28 cellular contexts compared by ENCODE assay signal in genomic region chr21:32549861-32550260, GRCh38. TPM values are rescaled to one million over a fixed set of nuclear protein-coding genes. Genes with fewer than 3 reads are reported as not detected.
DNase-seq lines count a peak whose midpoint lies in the region; ATAC-seq, FAIRE-seq and TF ChIP-seq lines count a peak whose summit lies in the region.
"Had no signal": no experiment of that assay in that cellular context is flagged by ENCODE, and none has a peak within 500 bp of the region (broad histone marks: within the 10 kb centered on the region; RNA-seq: fewer than 3 reads in every experiment).

No MANE protein-coding gene starts in this region.

- H3K4me1 ChIP-seq in MM.1S (ENCODE audit: low read length) (no peaks in the 10 kb centered on the region), K562 (replicated peaks in 1 of 2; ENCODE audit: control insufficient read depth in 2 of 2, insufficient read depth in 2 of 2, low read length in 2 of 2) (peaks cover 12 to 44% of the 10 kb centered on the region in 2 experiments)
- H3K4me1 ChIP-seq: A549; BLaER1 treated with 17β-estradiol and CSF1 and Interleukin-3, amounts not matched to agents 10 nM and 100 nM; Caco-2 had no signal

- no peak overlapping the region for H3K4me2 ChIP-seq in MM.1S (ENCODE audit: low read depth, low read length)
- no peak overlapping the region; the same call in 1 of the 2 replicates for H3K4me2 ChIP-seq in K562 (ENCODE audit: insufficient read depth, low read length)
- H3K4me2 ChIP-seq: A549; BLaER1 treated with 17β-estradiol and CSF1 and Interleukin-3, amounts not matched to agents 10 nM and 100 nM had no signal

- TF ChIP-seq CTCF in MM.1S (IDR thresholded peaks at IDR 0.05; ENCODE audit: low read length) (no peak), K562 (IDR thresholded peaks at IDR 0.05 in 2 of 3, conservative IDR thresholded peaks at IDR 0.05 in 1 of 3; ENCODE audit: insufficient read depth in 2 of 3, low read depth in 1 of 3, low read length in 3 of 3) (no peak), osteocyte (IDR thresholded peaks at IDR 0.05) (no peak), omental fat pad (IDR thresholded peaks at IDR 0.05) (no peak)

- no peak for FAIRE-seq in K562 (lab: Jason Lieb, UNC)
- FAIRE-seq: A549, D721Med, GM12878, GM12892, GM18507, GM19239 had no signal

- H3K9me2 ChIP-seq in MM.1S (replicated peaks; ENCODE audit: insufficient read depth, low read length), result no peaks in the 10 kb centered on the region

- no peaks in the 10 kb centered on the region for H3K9me3 Mint-ChIP-seq in osteocyte (ENCODE audit: unreplicated experiment)
- H3K9me3 Mint-ChIP-seq in naive thymus-derived CD8-positive, alpha-beta T cell, result peaks cover 0 to 3% (median 0%) of the 10 kb centered on the region in 9 donors
- H3K9me3 Mint-ChIP-seq: CD4-positive, alpha-beta T cell; CD8-positive, alpha-beta T cell had no signal

- H3K27me3 ChIP-seq in MM.1S (replicated peaks; ENCODE audit: insufficient read depth, low read length), result no peaks in the 10 kb centered on the region
- H3K27me3 ChIP-seq in K562 (ENCODE audit: control insufficient read depth in 2 of 2, insufficient read depth in 2 of 2, low read length in 2 of 2), result no peaks in the 10 kb centered on the region
- H3K27me3 ChIP-seq: BLaER1 treated with 17β-estradiol and CSF1 and Interleukin-3, amounts not matched to agents 10 nM and 100 nM had no signal

- H3K4me3 Mint-ChIP-seq in osteocyte (ENCODE audit: unreplicated experiment), result no peak overlapping the region
- H3K4me3 Mint-ChIP-seq in naive thymus-derived CD8-positive, alpha-beta T cell, result no peak overlapping the region
- H3K4me3 Mint-ChIP-seq: B cell; CD4-positive, alpha-beta T cell; CD8-positive, alpha-beta T cell had no signal

- H3K4me3 ChIP-seq in MM.1S (ENCODE audit: low read length) (no peak overlapping the region), K562 (no peak overlapping the region)
- H3K4me3 ChIP-seq: A549; BLaER1 treated with 17β-estradiol and CSF1 and Interleukin-3, amounts not matched to agents 10 nM and 100 nM; GM12878 had no signal

- intact Hi-C loops in K562 (cut with micrococcal nuclease), result no loop called here

- TF ChIP-seq POLR2A in K562 (conservative IDR thresholded peaks at IDR 0.05), result no peak

- TF ChIP-seq RAD21 in K562 (CRISPR knock-in tag; conservative IDR thresholded peaks at IDR 0.05 in 1 of 2, IDR thresholded peaks at IDR 0.05 in 1 of 2), result no peak

- no peaks in the 10 kb centered on the region for H4K20me1 ChIP-seq in MM.1S (ENCODE audit: insufficient read depth, low read length)
- H4K20me1 ChIP-seq in K562 (replicated peaks; ENCODE audit: control insufficient read depth, insufficient read depth, low read length), result no peaks in the 10 kb centered on the region
- H4K20me1 ChIP-seq: BLaER1 treated with 17β-estradiol and CSF1 and Interleukin-3, amounts not matched to agents 10 nM and 100 nM had no signal

- no TSS peak for BruUV-seq in K562 (replicated peaks; lab: Mats Ljungman, UMichigan)

- H3K9me3 ChIP-seq in MM.1S (replicated peaks; ENCODE audit: insufficient read depth, low read length) (no peaks in the 10 kb centered on the region), K562 (replicated peaks; ENCODE audit: control insufficient read depth, insufficient read depth, low read depth, low read length) (no peaks in the 10 kb centered on the region)
- H3K9me3 ChIP-seq: A549; BLaER1 treated with 17β-estradiol and CSF1 and Interleukin-3, amounts not matched to agents 10 nM and 100 nM; Caco-2 had no signal

- H3K79me2 ChIP-seq in MM.1S (ENCODE audit: low read length), result no peaks in the 10 kb centered on the region
- no peaks in the 10 kb centered on the region for H3K79me2 ChIP-seq in K562 (ENCODE audit: control insufficient read depth, insufficient read depth, low read length)

- no peak overlapping the region for H3K27ac Mint-ChIP-seq in osteocyte (ENCODE audit: unreplicated experiment)
- H3K27ac Mint-ChIP-seq in naive thymus-derived CD8-positive, alpha-beta T cell, result no peak overlapping the region
- H3K27ac Mint-ChIP-seq: B cell; CD4-positive, alpha-beta T cell; CD8-positive, alpha-beta T cell had no signal

- DNase-seq in MM.1S (peak; percentile 1), K562 (ENCODE audit: extremely low read depth in 1 of 4, low spot score in 3 of 4) (no peak), left kidney (ENCODE audit: low read depth, low spot score) (peak; percentile 50), osteocyte (ENCODE audit: extremely low spot score, unreplicated experiment) (peak; percentile 73), omental fat pad (ENCODE audit: low spot score) (no peak), SW480 (ENCODE audit: low spot score) (no peak)
- no peak for DNase-seq in naive thymus-derived CD8-positive, alpha-beta T cell
- no peak for DNase-seq in activated effector memory CD4-positive, alpha-beta T cell treated with Interleukin-2 at 50 U/mL for 16 hours
- DNase-seq: AML-193; Caco-2; Calu3; CD4-positive, alpha-beta T cell; CD8-positive, alpha-beta T cell; DND-41; EL had no signal

- no peaks in the 10 kb centered on the region for H3K4me1 Mint-ChIP-seq in osteocyte (ENCODE audit: unreplicated experiment)
- peaks cover 0 to 20% (median 8%) of the 10 kb centered on the region in 4 donors for H3K4me1 Mint-ChIP-seq in naive thymus-derived CD8-positive, alpha-beta T cell
- H3K4me1 Mint-ChIP-seq: B cell had no signal

- H3K9me1 ChIP-seq in K562 (ENCODE audit: control insufficient read depth, insufficient read depth, low read length), result no peaks in the 10 kb centered on the region

- H3F3A ChIP-seq in MM.1S (ENCODE audit: insufficient read depth, low read length), result no peaks in the 10 kb centered on the region

- H2AFZ ChIP-seq in MM.1S (ENCODE audit: low read length) (no peak overlapping the region), K562 (ENCODE audit: low read depth, low read length) (peak overlapping the region; percentile 91)

- H3K27ac ChIP-seq in MM.1S (ENCODE audit: low read length) (no peak overlapping the region), K562 (ENCODE audit: extremely low read depth, low read depth, low read length) (no peak overlapping the region)
- H3K27ac ChIP-seq: 22Rv1; A549; BLaER1 treated with 17β-estradiol and CSF1 and Interleukin-3, amounts not matched to agents 10 nM and 100 nM; C4-2B had no signal

- CTCF ChIA-PET in K562 (lab: Yijun Ruan, JAX; ENCODE audit: low intra/inter-chr PET ratio), result no interaction called here

- H3K36me3 Mint-ChIP-seq in osteocyte (ENCODE audit: unreplicated experiment), result peaks cover 1% of the 10 kb centered on the region
- H3K36me3 Mint-ChIP-seq in naive thymus-derived CD8-positive, alpha-beta T cell, result peaks cover 0 to 4% (median 0%) of the 10 kb centered on the region in 3 donors

- TF ChIP-seq EP300 in K562 (IDR thresholded peaks at IDR 0.05; ENCODE audit: low read length), result no peak

- POLR2A ChIA-PET in K562 (lab: Yijun Ruan, JAX), result interaction anchor here (1.0 to 2.6 kb wide), 2 partner anchors 11 to 19 kb away, joined by 3 to 7 read pairs; no protein-coding TSS in a partner anchor
- POLR2A ChIA-PET in naive thymus-derived CD8-positive, alpha-beta T cell (lab: Charles Lee), result no interaction called here

- no peak overlapping the region for H3K9ac ChIP-seq in MM.1S (ENCODE audit: low read length)
- no peak overlapping the region for H3K9ac ChIP-seq in K562 (ENCODE audit: insufficient read depth in 1 of 2, low read depth in 2 of 2, low read length in 2 of 2)
- H3K9ac ChIP-seq: BLaER1 treated with 17β-estradiol and CSF1 and Interleukin-3, amounts not matched to agents 10 nM and 100 nM had no signal

- 41% methylated on average over 3 of the region's 3 CpGs for WGBS in K562 (ENCODE audit: insufficient coverage, low coverage, missing lambda C conversion rate)

- in situ Hi-C loops in K562 (cut with MboI), result no loop called here

- H3K27me3 Mint-ChIP-seq in osteocyte (ENCODE audit: unreplicated experiment), result peaks cover 34% of the 10 kb centered on the region
- H3K27me3 Mint-ChIP-seq in naive thymus-derived CD8-positive, alpha-beta T cell, result no peaks in the 10 kb centered on the region
- H3K27me3 Mint-ChIP-seq: CD4-positive, alpha-beta T cell had no signal

- ATAC-seq in K562, result no peak
- ATAC-seq in naive thymus-derived CD8-positive, alpha-beta T cell, result no peak
- no peak for ATAC-seq in omental fat pad (ENCODE audit: low FRiP score)
- ATAC-seq: A549; CD8-positive, alpha-beta T cell; GM12878 had no signal

- H3K36me3 ChIP-seq in MM.1S (replicated peaks; ENCODE audit: insufficient read depth, low read length) (no peaks in the 10 kb centered on the region), K562 (ENCODE audit: control insufficient read depth, insufficient read depth, low read length) (no peaks in the 10 kb centered on the region)
- H3K36me3 ChIP-seq: BLaER1 treated with 17β-estradiol and CSF1 and Interleukin-3, amounts not matched to agents 10 nM and 100 nM had no signal

TF ChIP-seq in K562, 482 proteins besides CTCF, POLR2A, EP300 and RAD21 (continues in another document):
- no peak for TF ChIP-seq HMGN3 (IDR thresholded peaks at IDR 0.05; ENCODE audit: borderline replicate concordance, extremely low read depth, insufficient read length, low read depth, low read length)
- TF ChIP-seq TGIF2 (CRISPR knock-in tag; IDR thresholded peaks at IDR 0.05), result no peak
- TF ChIP-seq CBFA2T3 (IDR thresholded peaks at IDR 0.05), result no peak
- TF ChIP-seq ZBTB7A (IDR thresholded peaks at IDR 0.05; ENCODE audit: borderline replicate concordance, control insufficient read depth, low read depth, low read length), result no peak

RNA-seq across cellular contexts. Expression of gene TCP10L, which starts 35.5 kb away (rescaled TPM):
- total RNA-seq in K562 (2011; cell fraction: chromatin; rRNA removed; ENCODE audit: low replicate concordance), result 0.30 and 0.55 TPM in 2 replicates
- total RNA-seq in K562 (2011; cell fraction: nucleolus; rRNA removed), result not detected in 2 replicates
- 0.37 TPM in 1 of 2 replicates, not detected in the other for total RNA-seq in K562 (2011; cell fraction: nucleoplasm; rRNA removed)
- total RNA-seq in K562 (2014; rRNA removed) (1.2 TPM in 1 of 2 replicates, not detected in the other), K562 (2014; rRNA removed; fragmentation: Illumina TruSeq; extraction: Trizol) (0.77 and 0.91 TPM in 2 replicates), K562 (2015; rRNA removed; fragmentation: Illumina TruSeq; extraction: Trizol) (0.53 and 0.87 TPM in 2 replicates), K562 (2021) (0.49 and 0.58 TPM in 2 replicates), osteocyte (0.21 and 1.3 TPM in 2 replicates), omental fat pad (under 1 TPM in 3 of 4 donors, not detected in 1; 0.37 to 0.47 (median 0.38) TPM)
- polyA plus RNA-seq in K562 (2011; rRNA removed) (0.19 and 0.38 TPM in 2 replicates), K562 (2014; fragmentation: Illumina TruSeq; extraction: Trizol) (0.21 and 0.34 TPM in 2 replicates), K562 (2014; fragmentation: Nextera tagmentation; extraction: Ambion mirVana) (under 1 TPM; 0.56 to 0.68 TPM), K562 (2014; rRNA removed) (0.76 TPM in 1 of 2 replicates, not detected in the other)
- polyA plus RNA-seq in K562 (2011; cell fraction: cytosol; rRNA removed), result 0.18 and 0.22 TPM in 2 replicates
- 0.25 TPM in 1 of 2 replicates, not detected in the other for polyA plus RNA-seq in K562 (2011; cell fraction: nucleus; rRNA removed)
- 0.89 and 3.0 TPM in 2 replicates for polyA plus RNA-seq in K562 (2012)
- polyA minus RNA-seq in K562 (2011; rRNA and poly(A)+ RNA removed), result 0.39 TPM in 2 replicates
- not detected in 2 replicates for polyA minus RNA-seq in K562 (2011; cell fraction: cytosol; rRNA and poly(A)+ RNA removed)
- 0.22 TPM in 1 of 2 replicates, not detected in the other for polyA minus RNA-seq in K562 (2011; cell fraction: nucleus; rRNA and poly(A)+ RNA removed)
- total RNA-seq in naive thymus-derived CD8-positive, alpha-beta T cell, result under 1 TPM; 0.42 to 0.91 TPM
- under 1 TPM in 2 of 3 donors, not detected in 1; 0.33 to 0.35 TPM for polyA plus RNA-seq in naive thymus-derived CD8-positive, alpha-beta T cell
- total RNA-seq: A172; Caco-2; Calu3; CD8-positive, alpha-beta T cell; G401 had no signal
- polyA plus RNA-seq: BJ had no signal

Comparison
In these comparisons a context has a peak if more than half of its experiments do, and no peak if none do; other contexts are left out.
1. DNase-seq: peak in MM.1S (single experiment), left kidney (single experiment) and osteocyte (single experiment); none in K562 (0 of 4), naive thymus-derived CD8-positive, alpha-beta T cell (0 of 10), omental fat pad (single experiment), activated effector memory CD4-positive, alpha-beta T cell treated with Interleukin-2 at 50 U/mL for 16 hours (single experiment) and SW480 (single experiment).